In the genomic region with DNA sequence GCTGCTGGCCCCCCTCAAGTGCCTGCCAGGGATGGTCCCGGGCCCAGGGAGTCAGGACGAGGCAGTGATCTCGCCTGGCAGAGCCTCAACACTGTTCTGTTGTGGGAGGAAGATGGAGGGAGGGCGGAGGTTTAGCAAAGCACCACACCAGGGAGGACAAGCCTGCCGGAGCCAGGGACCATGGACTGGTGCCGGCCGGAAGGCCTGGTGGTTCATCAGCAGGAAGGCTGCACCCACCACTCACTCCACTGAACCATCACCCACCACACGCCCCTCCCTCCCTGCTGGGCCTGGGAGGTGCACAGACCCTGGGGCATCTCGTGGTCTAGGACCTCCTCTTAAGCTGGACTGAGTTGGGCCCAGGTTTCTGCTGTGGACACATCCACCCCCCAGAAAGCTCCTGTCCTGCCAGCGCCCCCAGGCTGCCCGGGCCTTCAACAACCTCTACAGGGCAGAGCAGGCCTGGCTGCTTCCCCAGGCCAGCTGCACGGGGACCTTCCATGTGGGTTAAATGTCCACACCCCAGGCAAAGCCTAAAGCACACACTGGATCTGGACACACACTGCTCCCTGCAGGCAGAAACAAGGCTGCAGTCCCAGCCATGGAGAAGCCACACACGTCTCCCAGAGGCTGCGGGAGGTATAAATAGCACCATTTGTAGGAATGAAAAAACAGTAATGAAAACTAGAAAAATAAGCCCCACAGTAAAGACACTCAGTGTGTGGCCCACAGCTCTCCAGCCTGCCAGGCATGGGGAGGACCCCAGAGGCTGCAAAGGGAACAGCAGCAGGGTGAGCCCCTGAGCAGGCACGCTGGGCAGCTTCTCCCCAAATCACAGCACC, we compare ENCODE assay signal across 1 cellular context.
TF ChIP-seq lines count a peak whose summit lies in the region.

No MANE protein-coding gene starts in this region.

TF ChIP-seq in HEK293, 187 proteins besides CTCF, POLR2A, EP300 and RAD21 (continued from another document):
- no peak for TF ChIP-seq ZNF366 (tag by site-specific recombination; conservative IDR thresholded peaks at IDR 0.05)
- TF ChIP-seq ZNF239 (tag by site-specific recombination; IDR thresholded peaks at IDR 0.05) = no peak
- TF ChIP-seq ZNF600 (tag by site-specific recombination; IDR thresholded peaks at IDR 0.05) = no peak
- no peak for TF ChIP-seq GLI4 (tag by site-specific recombination; IDR thresholded peaks at IDR 0.05)
- TF ChIP-seq ZNF560 (tag by site-specific recombination; IDR thresholded peaks at IDR 0.05; ENCODE audit: borderline replicate concordance) = no peak
- peak; percentile 57 for TF ChIP-seq ZIC2 (tag by site-specific recombination; IDR thresholded peaks at IDR 0.05)
- TF ChIP-seq ZNF521 (tag by site-specific recombination; IDR thresholded peaks at IDR 0.05) = no peak
- peak; percentile 32; the same call in 1 of the 2 replicates for TF ChIP-seq GLIS2 (tag by site-specific recombination; IDR thresholded peaks at IDR 0.05)
- TF ChIP-seq, protein P1, sequence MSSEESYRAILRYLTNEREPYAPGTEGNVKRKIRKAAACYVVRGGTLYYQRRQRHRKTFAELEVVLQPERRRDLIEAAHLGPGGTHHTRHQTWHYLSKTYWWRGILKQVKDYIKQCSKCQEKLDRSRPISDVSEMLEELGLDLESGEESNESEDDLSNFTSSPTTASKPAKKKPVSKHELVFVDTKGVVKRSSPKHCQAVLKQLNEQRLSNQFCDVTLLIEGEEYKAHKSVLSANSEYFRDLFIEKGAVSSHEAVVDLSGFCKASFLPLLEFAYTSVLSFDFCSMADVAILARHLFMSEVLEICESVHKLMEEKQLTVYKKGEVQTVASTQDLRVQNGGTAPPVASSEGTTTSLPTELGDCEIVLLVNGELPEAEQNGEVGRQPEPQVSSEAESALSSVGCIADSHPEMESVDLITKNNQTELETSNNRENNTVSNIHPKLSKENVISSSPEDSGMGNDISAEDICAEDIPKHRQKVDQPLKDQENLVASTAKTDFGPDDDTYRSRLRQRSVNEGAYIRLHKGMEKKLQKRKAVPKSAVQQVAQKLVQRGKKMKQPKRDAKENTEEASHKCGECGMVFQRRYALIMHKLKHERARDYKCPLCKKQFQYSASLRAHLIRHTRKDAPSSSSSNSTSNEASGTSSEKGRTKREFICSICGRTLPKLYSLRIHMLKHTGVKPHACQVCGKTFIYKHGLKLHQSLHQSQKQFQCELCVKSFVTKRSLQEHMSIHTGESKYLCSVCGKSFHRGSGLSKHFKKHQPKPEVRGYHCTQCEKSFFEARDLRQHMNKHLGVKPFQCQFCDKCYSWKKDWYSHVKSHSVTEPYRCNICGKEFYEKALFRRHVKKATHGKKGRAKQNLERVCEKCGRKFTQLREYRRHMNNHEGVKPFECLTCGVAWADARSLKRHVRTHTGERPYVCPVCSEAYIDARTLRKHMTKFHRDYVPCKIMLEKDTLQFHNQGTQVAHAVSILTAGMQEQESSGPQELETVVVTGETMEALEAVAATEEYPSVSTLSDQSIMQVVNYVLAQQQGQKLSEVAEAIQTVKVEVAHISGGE (tag by site-specific recombination; conservative IDR thresholded peaks at IDR 0.05; ENCODE audit: low read depth) = no peak
- TF ChIP-seq ZNF585B (tag by site-specific recombination; IDR thresholded peaks at IDR 0.05) = no peak
- TF ChIP-seq ZNF24 (tag by site-specific recombination; IDR thresholded peaks at IDR 0.05) = no peak
- TF ChIP-seq ZNF660 (tag by site-specific recombination; IDR thresholded peaks at IDR 0.05) = 0 out of 2 replicates have a peak, but pooled peaks have one; percentile 18
- TF ChIP-seq ZNF555 (tag by site-specific recombination; conservative IDR thresholded peaks at IDR 0.05) = no peak
- no peak for TF ChIP-seq ZNF658 (tag by site-specific recombination; IDR thresholded peaks at IDR 0.05)
- TF ChIP-seq, protein P2, sequence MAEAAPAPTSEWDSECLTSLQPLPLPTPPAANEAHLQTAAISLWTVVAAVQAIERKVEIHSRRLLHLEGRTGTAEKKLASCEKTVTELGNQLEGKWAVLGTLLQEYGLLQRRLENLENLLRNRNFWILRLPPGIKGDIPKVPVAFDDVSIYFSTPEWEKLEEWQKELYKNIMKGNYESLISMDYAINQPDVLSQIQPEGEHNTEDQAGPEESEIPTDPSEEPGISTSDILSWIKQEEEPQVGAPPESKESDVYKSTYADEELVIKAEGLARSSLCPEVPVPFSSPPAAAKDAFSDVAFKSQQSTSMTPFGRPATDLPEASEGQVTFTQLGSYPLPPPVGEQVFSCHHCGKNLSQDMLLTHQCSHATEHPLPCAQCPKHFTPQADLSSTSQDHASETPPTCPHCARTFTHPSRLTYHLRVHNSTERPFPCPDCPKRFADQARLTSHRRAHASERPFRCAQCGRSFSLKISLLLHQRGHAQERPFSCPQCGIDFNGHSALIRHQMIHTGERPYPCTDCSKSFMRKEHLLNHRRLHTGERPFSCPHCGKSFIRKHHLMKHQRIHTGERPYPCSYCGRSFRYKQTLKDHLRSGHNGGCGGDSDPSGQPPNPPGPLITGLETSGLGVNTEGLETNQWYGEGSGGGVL (tag by site-specific recombination; IDR thresholded peaks at IDR 0.05) = no peak
- TF ChIP-seq ZSCAN23 (tag by site-specific recombination; IDR thresholded peaks at IDR 0.05) = no peak
- no peak for TF ChIP-seq ZNF624 (tag by site-specific recombination; IDR thresholded peaks at IDR 0.05)
- TF ChIP-seq ZNF16 (tag by site-specific recombination; IDR thresholded peaks at IDR 0.05; ENCODE audit: low read depth) = no peak
- TF ChIP-seq ZNF114 (tag by site-specific recombination; IDR thresholded peaks at IDR 0.05) = no peak
- TF ChIP-seq ZFP3 (tag by site-specific recombination; IDR thresholded peaks at IDR 0.05; ENCODE audit: low read depth) = no peak
- TF ChIP-seq, protein P3, sequence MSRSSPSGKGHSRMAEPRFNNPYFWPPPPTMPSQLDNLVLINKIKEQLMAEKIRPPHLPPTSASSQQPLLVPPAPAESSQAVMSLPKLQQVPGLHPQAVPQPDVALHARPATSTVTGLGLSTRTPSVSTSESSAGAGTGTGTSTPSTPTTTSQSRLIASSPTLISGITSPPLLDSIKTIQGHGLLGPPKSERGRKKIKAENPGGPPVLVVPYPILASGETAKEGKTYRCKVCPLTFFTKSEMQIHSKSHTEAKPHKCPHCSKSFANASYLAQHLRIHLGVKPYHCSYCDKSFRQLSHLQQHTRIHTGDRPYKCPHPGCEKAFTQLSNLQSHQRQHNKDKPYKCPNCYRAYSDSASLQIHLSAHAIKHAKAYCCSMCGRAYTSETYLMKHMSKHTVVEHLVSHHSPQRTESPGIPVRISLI (tag by site-specific recombination; IDR thresholded peaks at IDR 0.05) = no peak
- TF ChIP-seq, protein P4, sequence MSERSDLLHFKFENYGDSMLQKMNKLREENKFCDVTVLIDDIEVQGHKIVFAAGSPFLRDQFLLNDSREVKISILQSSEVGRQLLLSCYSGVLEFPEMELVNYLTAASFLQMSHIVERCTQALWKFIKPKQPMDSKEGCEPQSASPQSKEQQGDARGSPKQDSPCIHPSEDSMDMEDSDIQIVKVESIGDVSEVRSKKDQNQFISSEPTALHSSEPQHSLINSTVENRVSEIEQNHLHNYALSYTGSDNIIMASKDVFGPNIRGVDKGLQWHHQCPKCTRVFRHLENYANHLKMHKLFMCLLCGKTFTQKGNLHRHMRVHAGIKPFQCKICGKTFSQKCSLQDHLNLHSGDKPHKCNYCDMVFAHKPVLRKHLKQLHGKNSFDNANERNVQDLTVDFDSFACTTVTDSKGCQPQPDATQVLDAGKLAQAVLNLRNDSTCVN (tag by site-specific recombination; optimal IDR thresholded peaks at IDR 0.05) = no peak
- TF ChIP-seq ZNF324 (tag by site-specific recombination; IDR thresholded peaks at IDR 0.05) = no peak
- no peak for TF ChIP-seq GFI1B (tag by site-specific recombination; IDR thresholded peaks at IDR 0.05)
TF ChIP-seq in HEK293: peak in this region for 5.
